ENCODE assay signal across 21 cellular contexts in genomic region chr1:63982201-63982600, GRCh38.
A peak's percentile ranks its signal among the peaks of the same experiment; 100 is the strongest.
DNase-seq lines count a peak whose midpoint lies in the region; ATAC-seq and TF ChIP-seq lines count a peak whose summit lies in the region.
"Had no signal": no experiment of that assay in that cellular context is flagged by ENCODE, and none has a peak within 500 bp of the region (broad histone marks: within the 10 kb centered on the region; RNA-seq: fewer than 3 reads in every experiment).

No MANE protein-coding gene starts in this region.

- TF ChIP-seq CTCF in body of pancreas (IDR thresholded peaks at IDR 0.05), result no peak

- H3K27ac ChIP-seq in body of pancreas, result peak overlapping the region in 3 of 4 donors; percentile 10 to 91 (median 88)
- H3K27ac ChIP-seq: KMS-11 had no signal

- 90 to 95% methylated on average over 3 of the region's 3 CpGs for WGBS in body of pancreas, 2 donors

- H3K27me3 ChIP-seq in body of pancreas, result no peaks in the 10 kb centered on the region

- H3K4me1 ChIP-seq in body of pancreas, result peaks cover 62% of the 10 kb centered on the region
- H3K4me1 ChIP-seq: Caco-2 had no signal

- intact Hi-C loops in body of pancreas (cut with DNase I), result no loop called here

- DNase-seq in COR-L47 (lab: John Stamatoyannopoulos, UW), result peak; percentile 15
- peak; percentile 57 for DNase-seq in Daoy (ENCODE audit: low read depth)
- peak; percentile 89 for DNase-seq in NCI-H69 (lab: John Stamatoyannopoulos, UW)
- no peak for DNase-seq in body of pancreas
- no peak for DNase-seq in LoVo (ENCODE audit: low spot score)
- DNase-seq in stimulated activated CD4-positive, alpha-beta T cell treated with anti-CD3 and anti-CD28 coated beads, Interleukin-1b, Interleukin-23, amount 100 ng/mL, for 48 hours, result no peak
- DNase-seq: Caco-2; CD4-positive, CD25-positive, alpha-beta regulatory T cell; DND-41; HCEC 1CT; IMR-90; NCI-H1105; NCI-H187 treated with DMSO at 0.1 percent for 48 hours; NCI-H446; SIG-M5; T-helper 1 cell; T-helper 9 cell had no signal

- ATAC-seq in body of pancreas (no peak), HG02571 (IDR thresholded peaks at IDR 0.05; ENCODE audit: unreplicated experiment) (no peak)
- ATAC-seq: GM23338, Panc1 had no signal

- no peaks in the 10 kb centered on the region for H3K36me3 ChIP-seq in body of pancreas (replicated peaks in 1 of 2; ENCODE audit: insufficient read depth in 1 of 2, low read depth in 2 of 2)

- no peak for TF ChIP-seq POLR2A in body of pancreas (IDR thresholded peaks at IDR 0.05)

- H3K9me3 ChIP-seq in body of pancreas, result no peaks in the 10 kb centered on the region
- H3K9me3 ChIP-seq: Caco-2 had no signal

- no peak overlapping the region for H3K4me3 ChIP-seq in body of pancreas
- H3K4me3 ChIP-seq: GM23338 had no signal

Comparison
In these comparisons a context has a peak if more than half of its experiments do, and no peak if none do; other contexts are left out.
1. DNase-seq: peak in COR-L47 (single experiment), Daoy (single experiment) and NCI-H69 (single experiment); none in body of pancreas (0 of 4), LoVo (single experiment) and stimulated activated CD4-positive, alpha-beta T cell treated with anti-CD3 and anti-CD28 coated beads, Interleukin-1b, Interleukin-23, amount 100 ng/mL, for 48 hours (single experiment).